ENCODE assay signal across 9 cellular contexts in genomic region chr19:57888107-57888493, GRCh38. TPM values are rescaled to one million over a fixed set of nuclear protein-coding genes. Genes with fewer than 3 reads are reported as not detected.
A peak's percentile ranks its signal among the peaks of the same experiment; 100 is the strongest.
DNase-seq lines count a peak whose midpoint lies in the region; ATAC-seq and TF ChIP-seq lines count a peak whose summit lies in the region.
"Had no signal": no experiment of that assay in that cellular context is flagged by ENCODE, and none has a peak within 500 bp of the region (broad histone marks: within the 10 kb centered on the region; RNA-seq: fewer than 3 reads in every experiment).

No MANE protein-coding gene starts in this region.

- peaks cover 0 to 24% (median 10%) of the 10 kb centered on the region in 4 donors for H3K4me1 ChIP-seq in stomach
- H3K4me1 ChIP-seq: SJSA1 had no signal

- H3K27me3 ChIP-seq in stomach = no peaks in the 10 kb centered on the region
- H3K27me3 ChIP-seq: SJSA1 had no signal

- H3K9me3 ChIP-seq in iPS-18c (ENCODE audit: control insufficient read depth, insufficient read depth, low read length) (peaks cover 2% of the 10 kb centered on the region), stomach (peaks cover 2 to 99% (median 42%) of the 10 kb centered on the region in 4 donors)

- peaks cover 0 to 41% (median 24%) of the 10 kb centered on the region in 4 donors for H3K36me3 ChIP-seq in stomach
- H3K36me3 ChIP-seq: SJSA1 had no signal

- no peak for TF ChIP-seq EP300 in stomach (IDR thresholded peaks at IDR 0.05)

- no peaks in the 10 kb centered on the region for H3K27me3 Mint-ChIP-seq in T-helper 1 cell treated with Interleukin-12 subunit alpha and Interleukin-12 subunit beta and Interleukin-4 antibody, amounts not matched to agents 30 μg/mL and 1 μg/mL, for 36 hours (ENCODE audit: low read depth)

- peaks cover 40% of the 10 kb centered on the region for H3K36me3 Mint-ChIP-seq in T-helper 1 cell treated with Interleukin-12 subunit alpha and Interleukin-12 subunit beta and Interleukin-4 antibody, amounts not matched to agents 30 μg/mL and 1 μg/mL, for 36 hours (ENCODE audit: low read depth)
- H3K36me3 Mint-ChIP-seq in activated naive CD4-positive, alpha-beta T cell treated with anti-CD3 and anti-CD28 coated beads, Interleukin-2, amount 50 U/mL, for 72 hours = peaks cover 51 to 84% of the 10 kb centered on the region in 2 donors

- H3K4me3 ChIP-seq in iPS-18c (ENCODE audit: insufficient read depth, low read depth, low read length) = peak overlapping the region; percentile 88
- H3K4me3 ChIP-seq in stomach = peak overlapping the region; percentile 46 to 59 (median 57)
- H3K4me3 ChIP-seq: SJSA1 had no signal

- intact Hi-C loops in stomach (cut with DNase I; ENCODE audit: low total_unique reads) = no loop called here

- H3K4me1 Mint-ChIP-seq in T-helper 1 cell treated with Interleukin-12 subunit alpha and Interleukin-12 subunit beta and Interleukin-4 antibody, amounts not matched to agents 30 μg/mL and 1 μg/mL, for 36 hours (ENCODE audit: low read depth) = peaks cover 9% of the 10 kb centered on the region

- H3K27ac Mint-ChIP-seq in T-helper 1 cell treated with Interleukin-12 subunit alpha and Interleukin-12 subunit beta and Interleukin-4 antibody, amounts not matched to agents 30 μg/mL and 1 μg/mL, for 36 hours = peak overlapping the region; percentile 60
- H3K27ac Mint-ChIP-seq in activated naive CD4-positive, alpha-beta T cell treated with anti-CD3 and anti-CD28 coated beads, Interleukin-2, amount 50 U/mL, for 72 hours = peak overlapping the region; percentile 97 to 99

- H3K9me3 Mint-ChIP-seq in T-helper 1 cell treated with Interleukin-12 subunit alpha and Interleukin-12 subunit beta and Interleukin-4 antibody, amounts not matched to agents 30 μg/mL and 1 μg/mL, for 36 hours = peaks cover 64% of the 10 kb centered on the region
- H3K9me3 Mint-ChIP-seq in activated naive CD4-positive, alpha-beta T cell treated with anti-CD3 and anti-CD28 coated beads, Interleukin-2, amount 50 U/mL, for 72 hours = peaks cover 21 to 35% of the 10 kb centered on the region in 2 donors

- no peak for TF ChIP-seq POLR2A in stomach (IDR thresholded peaks at IDR 0.05)

- 6 to 11% (median 7%) methylated on average over 7 of the region's 7 CpGs for WGBS in stomach, 5 donors

- no peak for ATAC-seq in activated naive CD4-positive, alpha-beta T cell treated with anti-CD3 and anti-CD28 coated beads, Interleukin-2, amount 50 U/mL, for 72 hours
- no peak for ATAC-seq in GM21381 (IDR thresholded peaks at IDR 0.05; ENCODE audit: unreplicated experiment)

- no peak for DNase-seq in T-helper 1 cell
- DNase-seq in activated naive CD4-positive, alpha-beta T cell treated with anti-CD3 and anti-CD28 coated beads, Interleukin-2, amount 50 U/mL, for 72 hours (ENCODE audit: low spot score in 2 of 2) = no peak
- no peak for DNase-seq in stomach
- no peak for DNase-seq in NK-92 treated with Interleukin-12 subunit alpha and Interleukin-12 subunit beta, amount 100 ng/mL, for 24 hours (lab: John Stamatoyannopoulos, UW)
- DNase-seq in stimulated activated CD4-positive, alpha-beta T cell treated with anti-CD3 and anti-CD28 coated beads, Interleukin-12 subunit alpha, Interleukin-12 subunit beta, amount 100 ng/mL, for 4 hours = no peak

- H3K4me3 Mint-ChIP-seq in T-helper 1 cell treated with Interleukin-12 subunit alpha and Interleukin-12 subunit beta and Interleukin-4 antibody, amounts not matched to agents 30 μg/mL and 1 μg/mL, for 36 hours = peak overlapping the region; percentile 85

- TF ChIP-seq CTCF in stomach (IDR thresholded peaks at IDR 0.05) = no peak

- H3K27ac ChIP-seq in stomach = peak overlapping the region in 3 of 5 donors; percentile 30 to 72 (median 68)
- H3K27ac ChIP-seq: SJSA1 had no signal

RNA-seq across cellular contexts. Expression of gene ZNF814, which starts 0.7 kb away (rescaled TPM):
- 10 to 100 TPM; 12.1 to 18.1 TPM for total RNA-seq in activated naive CD4-positive, alpha-beta T cell treated with anti-CD3 and anti-CD28 coated beads, Interleukin-2, amount 50 U/mL, for 72 hours
- total RNA-seq in stomach = 10 to 100 TPM in 3 of 5 donors, 1 to 10 TPM in 1, under 1 TPM in 1; 0.45 to 31.0 (median 10.3) TPM
- polyA plus RNA-seq in stomach = 1 to 10 TPM; 1.5 to 6.2 (median 3.8) TPM

RNA-seq across cellular contexts. Expression of gene ZNF417, which starts 28.3 kb away (rescaled TPM):
- total RNA-seq in activated naive CD4-positive, alpha-beta T cell treated with anti-CD3 and anti-CD28 coated beads, Interleukin-2, amount 50 U/mL, for 72 hours = 10 to 100 TPM; 13.7 to 16.8 TPM
- 10 to 100 TPM; 18.3 to 38.8 (median 28.1) TPM for total RNA-seq in stomach
- 1 to 10 TPM; 1.2 to 3.4 (median 1.5) TPM for polyA plus RNA-seq in stomach

RNA-seq across cellular contexts. Expression of gene ZNF587, which starts 38.4 kb away (rescaled TPM):
- 10 to 100 TPM; 28.7 to 36.6 TPM for total RNA-seq in activated naive CD4-positive, alpha-beta T cell treated with anti-CD3 and anti-CD28 coated beads, Interleukin-2, amount 50 U/mL, for 72 hours
- total RNA-seq in stomach = 10 to 100 TPM; 18.0 to 52.7 (median 26.4) TPM
- 10 to 100 TPM in 1 of 3 donors, 1 to 10 TPM in 2; 2.7 to 14.5 (median 4.4) TPM for polyA plus RNA-seq in stomach

RNA-seq across cellular contexts. Expression of gene ZNF418, which starts 47.1 kb away (rescaled TPM):
- total RNA-seq in activated naive CD4-positive, alpha-beta T cell treated with anti-CD3 and anti-CD28 coated beads, Interleukin-2, amount 50 U/mL, for 72 hours = 1 to 10 TPM; 2.4 to 3.1 TPM
- 10 to 100 TPM in 4 of 5 donors, not detected in 1; 12.5 to 55.4 (median 32.7) TPM for total RNA-seq in stomach
- polyA plus RNA-seq in stomach = 1 to 10 TPM; 1.1 to 4.5 (median 3.2) TPM

RNA-seq across cellular contexts. Expression of gene ZNF587B, which starts 58.0 kb away (rescaled TPM):
- 10 to 100 TPM in 1 of 2 donors, 1 to 10 TPM in 1; 9.2 to 20.9 TPM for total RNA-seq in activated naive CD4-positive, alpha-beta T cell treated with anti-CD3 and anti-CD28 coated beads, Interleukin-2, amount 50 U/mL, for 72 hours
- total RNA-seq in stomach = 10 to 100 TPM in 4 of 5 donors, not detected in 1; 10.4 to 60.6 (median 18.4) TPM
- 1 to 10 TPM; 3.0 to 5.2 (median 3.4) TPM for polyA plus RNA-seq in stomach
